Comparison of ENCODE assay signal across 28 cellular contexts in genomic region chr12:64864319-64864718, GRCh38.
"Had no signal": no experiment of that assay in that cellular context is flagged by ENCODE, and none has a peak within 500 bp of the region (broad histone marks: within the 10 kb centered on the region; RNA-seq: fewer than 3 reads in every experiment).

No MANE protein-coding gene starts in this region.

- H3K4me1 Mint-ChIP-seq: activated CD4-positive, alpha-beta T cell treated with anti-CD3 and anti-CD28 coated beads, Interleukin-2, amount 10 ng/mL, durations not matched to agents 7 days and 5 days; activated T-helper 17 cell treated with anti-CD3 and anti-CD28 coated beads, Interleukin-2, amount 50 U/mL, for 72 hours; nephron; stimulated activated naive B cell treated with anti-CD40 and anti-IgM and Interleukin-4, amounts not matched to agents 10 μg/mL and 1 μg/mL and 100 μg/mL, for 72 hours had no signal

- H3K27me3 ChIP-seq: heart left ventricle, left lung, pancreas, sigmoid colon, stomach, thyroid gland, upper lobe of right lung had no signal

- H3K4me3 ChIP-seq: heart left ventricle, left lung, lower lobe of right lung, pancreas, prostate gland, sigmoid colon, stomach, thyroid gland, upper lobe of right lung had no signal

- H3K27ac ChIP-seq: foreskin keratinocyte, heart left ventricle, left lung, lower lobe of right lung, pancreas, prostate gland, sigmoid colon, stomach, thyroid gland, upper lobe of right lung had no signal

- DNase-seq: activated CD4-positive, alpha-beta T cell treated with anti-CD3 and anti-CD28 coated beads for 1 hour; activated CD4-positive, alpha-beta T cell treated with anti-CD3 and anti-CD28 coated beads, Interleukin-2, amount 10 ng/mL, durations not matched to agents 7 days and 5 days; activated CD8-positive, alpha-beta T cell treated with anti-CD3 and anti-CD28 coated beads for 36 hours; activated gamma-delta T cell treated with Interleukin-2 at 50 U/mL for 16 hours; activated naive CD4-positive, alpha-beta T cell treated with anti-CD3 and anti-CD28 coated beads, Interleukin-2, amount 50 U/mL, for 16 hours; activated T-cell treated with anti-CD3 and anti-CD28 coated beads, Interleukin-2, amount 50 U/mL, for 4 hours; amniotic stem cell; caudate nucleus; cortex of kidney; foreskin keratinocyte; heart left ventricle; kidney glomerular epithelial cell; left lung; lower lobe of right lung; pancreas; sigmoid colon; stimulated activated CD4-positive, alpha-beta T cell treated with anti-CD3 and anti-CD28 coated beads, Interleukin-15, amount 100 ng/mL, for 24 hours; stimulated activated CD4-positive, alpha-beta T cell treated with anti-CD3 and anti-CD28 coated beads, Interleukin-2, amount 100 ng/mL, for 24 hours; stimulated activated naive B cell treated with anti-CD40 and anti-IgM and Interleukin-4, amounts not matched to agents 10 μg/mL and 1 μg/mL and 100 μg/mL, for 72 hours; stomach; T-helper 9 cell; thyroid gland; upper lobe of right lung had no signal

- H3K9me3 ChIP-seq: heart left ventricle, left lung, lower lobe of right lung, pancreas, prostate gland, sigmoid colon, stomach, thyroid gland, upper lobe of right lung had no signal

- H3K36me3 Mint-ChIP-seq: stimulated activated naive B cell treated with anti-CD40 and anti-IgM and Interleukin-4, amounts not matched to agents 10 μg/mL and 1 μg/mL and 100 μg/mL, for 72 hours; WTC11 had no signal

- H3K4me1 ChIP-seq: foreskin keratinocyte, heart left ventricle, left lung, lower lobe of right lung, pancreas, prostate gland, sigmoid colon, stomach, thyroid gland, upper lobe of right lung had no signal

- H3K4me3 Mint-ChIP-seq: activated CD4-positive, alpha-beta T cell treated with anti-CD3 and anti-CD28 coated beads, Interleukin-2, amount 10 ng/mL, durations not matched to agents 7 days and 5 days; activated CD8-positive, alpha-beta T cell treated with anti-CD3 and anti-CD28 coated beads for 36 hours; activated T-cell treated with anti-CD3 and anti-CD28 coated beads, Interleukin-2, amount 50 U/mL, for 4 hours; activated T-helper 17 cell treated with anti-CD3 and anti-CD28 coated beads, Interleukin-2, amount 50 U/mL, for 72 hours; nephron; stimulated activated naive B cell treated with anti-CD40 and anti-IgM and Interleukin-4, amounts not matched to agents 10 μg/mL and 1 μg/mL and 100 μg/mL, for 72 hours; T-helper 1 cell treated with Interleukin-12 subunit alpha and Interleukin-12 subunit beta and Interleukin-4 antibody, amounts not matched to agents 30 μg/mL and 1 μg/mL, for 36 hours; WTC11 had no signal

- H3K36me3 ChIP-seq: heart left ventricle, left lung, lower lobe of right lung, prostate gland, sigmoid colon, thyroid gland, upper lobe of right lung had no signal

- H3K27ac Mint-ChIP-seq: activated CD4-positive, alpha-beta T cell treated with anti-CD3 and anti-CD28 coated beads, Interleukin-2, amount 10 ng/mL, durations not matched to agents 7 days and 5 days; activated CD8-positive, alpha-beta T cell treated with anti-CD3 and anti-CD28 coated beads for 36 hours; activated T-helper 17 cell treated with anti-CD3 and anti-CD28 coated beads, Interleukin-2, amount 50 U/mL, for 72 hours; nephron; stimulated activated naive B cell treated with anti-CD40 and anti-IgM and Interleukin-4, amounts not matched to agents 10 μg/mL and 1 μg/mL and 100 μg/mL, for 72 hours; T-helper 1 cell treated with Interleukin-12 subunit alpha and Interleukin-12 subunit beta and Interleukin-4 antibody, amounts not matched to agents 30 μg/mL and 1 μg/mL, for 36 hours; WTC11 had no signal

- H3K9me3 Mint-ChIP-seq: activated CD4-positive, alpha-beta T cell treated with anti-CD3 and anti-CD28 coated beads, Interleukin-2, amount 10 ng/mL, durations not matched to agents 7 days and 5 days; activated CD8-positive, alpha-beta T cell treated with anti-CD3 and anti-CD28 coated beads for 36 hours; activated T-cell treated with anti-CD3 and anti-CD28 coated beads, Interleukin-2, amount 50 U/mL, for 4 hours; activated T-helper 17 cell treated with anti-CD3 and anti-CD28 coated beads, Interleukin-2, amount 50 U/mL, for 72 hours; nephron; stimulated activated naive B cell treated with anti-CD40 and anti-IgM and Interleukin-4, amounts not matched to agents 10 μg/mL and 1 μg/mL and 100 μg/mL, for 72 hours; T-helper 1 cell treated with Interleukin-12 subunit alpha and Interleukin-12 subunit beta and Interleukin-4 antibody, amounts not matched to agents 30 μg/mL and 1 μg/mL, for 36 hours; WTC11 had no signal
